Comparison of ENCODE assay signal across 21 cellular contexts in the genomic region with DNA sequence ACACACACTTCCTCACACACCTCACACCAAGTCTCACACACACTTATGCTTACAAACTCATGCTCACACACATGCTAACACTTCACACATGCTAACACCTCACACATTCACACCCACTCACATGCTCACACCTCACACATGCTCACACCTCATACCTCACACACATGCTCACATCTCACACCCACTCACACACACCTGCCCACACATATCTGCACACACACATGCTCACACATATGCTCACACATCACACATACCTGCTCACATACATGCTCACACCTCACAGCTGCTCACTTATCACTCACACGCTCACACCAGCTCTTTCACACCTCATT. TPM values are rescaled to one million over a fixed set of nuclear protein-coding genes. Genes with fewer than 3 reads are reported as not detected.
DNase-seq lines count a peak whose midpoint lies in the region; ATAC-seq, FAIRE-seq and TF ChIP-seq lines count a peak whose summit lies in the region.
"Had no signal": no experiment of that assay in that cellular context is flagged by ENCODE, and none has a peak within 500 bp of the region (broad histone marks: within the 10 kb centered on the region; RNA-seq: fewer than 3 reads in every experiment).

No MANE protein-coding gene starts in this region.

- no peak overlapping the region for H4K8ac ChIP-seq in trophoblast cell (ENCODE audit: low read depth, low read length)

- no peaks in the 10 kb centered on the region for H3K27me3 ChIP-seq in heart right ventricle
- H3K27me3 ChIP-seq in GM12878 (replicated peaks in 1 of 2; ENCODE audit: control insufficient read depth in 2 of 2, insufficient read depth in 2 of 2, low read length in 1 of 2), result no peaks in the 10 kb centered on the region
- peaks cover 1 to 22% of the 10 kb centered on the region in 2 experiments; a peak in 2 of 5 replicates for H3K27me3 ChIP-seq in HepG2 (ENCODE audit: control insufficient read depth in 1 of 2, insufficient read depth in 2 of 2, low read length in 2 of 2)
- no peaks in the 10 kb centered on the region for H3K27me3 ChIP-seq in trophoblast cell (ENCODE audit: insufficient read depth, low read length)

- H3K36me3 ChIP-seq in heart right ventricle (peaks cover 0 to 51% (median 0%) of the 10 kb centered on the region in 9 donors), GM12878 (ENCODE audit: control insufficient read depth in 2 of 2, insufficient read depth in 2 of 2, low read length in 1 of 2) (peaks cover 3% of the 10 kb centered on the region in 2 experiments; a peak in 3 of 4 replicates), HepG2 (replicated peaks in 1 of 2; ENCODE audit: control insufficient read depth in 1 of 2, insufficient read depth in 2 of 2, low read length in 2 of 2) (no peaks in the 10 kb centered on the region), trophoblast cell (ENCODE audit: control insufficient read depth in 1 of 2, insufficient read depth in 2 of 2, low read length in 2 of 2) (no peaks in the 10 kb centered on the region)
- H3K36me3 ChIP-seq: HAP-1 had no signal

- H4K20me1 ChIP-seq in GM12878 (ENCODE audit: control insufficient read depth, insufficient read depth), result no peaks in the 10 kb centered on the region
- no peaks in the 10 kb centered on the region for H4K20me1 ChIP-seq in HepG2 (ENCODE audit: insufficient read depth, low read length)

- POLR2A ChIA-PET in GM12878 (lab: Charles Lee) (no interaction called here), HepG2 (lab: Yijun Ruan, JAX) (no interaction called here)

- ATAC-seq in left ventricle myocardium superior (no peak), heart right ventricle (no peak), GM12878 (no peak), HepG2 (no peak), GM18520 (IDR thresholded peaks at IDR 0.05; ENCODE audit: unreplicated experiment) (no peak), HG02970 (IDR thresholded peaks at IDR 0.05; ENCODE audit: low FRiP score, unreplicated experiment) (no peak)
- ATAC-seq: A549 had no signal

- H3K27ac ChIP-seq in heart right ventricle, result no peak overlapping the region
- H3K27ac ChIP-seq in GM12878 (ENCODE audit: control insufficient read depth, insufficient read depth), result no peak overlapping the region
- no peak overlapping the region for H3K27ac ChIP-seq in HepG2 (ENCODE audit: extremely low read length, insufficient read depth, low read length)
- H3K27ac ChIP-seq in trophoblast cell (ENCODE audit: low read depth, low read length), result no peak overlapping the region
- H3K27ac ChIP-seq: A549 had no signal

- H3K14ac ChIP-seq in trophoblast cell (ENCODE audit: low read length), result no peak overlapping the region

- no peak; the same call in 1 of the 2 replicates for TF ChIP-seq POLR2A in GM12878 (IDR thresholded peaks at IDR 0.05; ENCODE audit: low read depth, low read length)
- no peak for TF ChIP-seq POLR2A in HepG2 (IDR thresholded peaks at IDR 0.05; ENCODE audit: insufficient read depth in 1 of 2, low read depth in 2 of 2, low read length in 2 of 2)

- DNase-seq in left ventricle myocardium superior, result peak; percentile 11
- DNase-seq in heart right ventricle, result no peak
- no peak for DNase-seq in GM12878 (ENCODE audit: low read depth, low spot score)
- no peak for DNase-seq in HepG2 (ENCODE audit: low spot score)
- DNase-seq in trophoblast cell, result no peak
- no peak for DNase-seq in GM10266 (ENCODE audit: extremely low spot score)
- DNase-seq: AML-193; CD4-positive, alpha-beta memory T cell; DMS153; DMS79; GF-D8; Karpas-422; KBM-7 had no signal

- no peak overlapping the region for H2AK5ac ChIP-seq in trophoblast cell (ENCODE audit: low read length)

- H2BK12ac ChIP-seq in trophoblast cell (ENCODE audit: low read length), result no peak overlapping the region

- intact Hi-C loops in left ventricle myocardium superior (cut with micrococcal nuclease), result no loop called here
- intact Hi-C loops in heart right ventricle (cut with DNase I), result loop anchor here (2.0 to 10.0 kb wide), 11 partner anchors 80 to 472 kb away; a partner anchor contains a TSS
- intact Hi-C loops in GM12878 (cut with micrococcal nuclease; ENCODE audit: unreplicated experiment), result no loop called here
- intact Hi-C loops in HepG2 (cut with micrococcal nuclease; ENCODE audit: unreplicated experiment), result loop anchor here (5.0 kb wide), 1 partner anchor 255 kb away; no protein-coding TSS in a partner anchor

- H3K4me2 ChIP-seq in GM12878 (ENCODE audit: control insufficient read depth, insufficient read depth) (no peak overlapping the region), HepG2 (ENCODE audit: low read depth, low read length) (no peak overlapping the region), trophoblast cell (ENCODE audit: low read length) (no peak overlapping the region)
- H3K4me2 ChIP-seq: A549 had no signal

- no peak overlapping the region for H2BK5ac ChIP-seq in trophoblast cell (ENCODE audit: low read depth, low read length, poor library complexity)

- no peaks in the 10 kb centered on the region for H3K9me3 ChIP-seq in heart right ventricle
- no peaks in the 10 kb centered on the region; the same call in 2 of the 3 replicates for H3K9me3 ChIP-seq in GM12878 (replicated peaks; ENCODE audit: control insufficient read depth, insufficient read depth, low read length)
- no peaks in the 10 kb centered on the region for H3K9me3 ChIP-seq in HepG2 (ENCODE audit: low read length)
- peaks cover 22% of the 10 kb centered on the region for H3K9me3 ChIP-seq in trophoblast cell (ENCODE audit: insufficient read depth, low read depth, low read length)
- H3K9me3 ChIP-seq: A549, HAP-1 had no signal

- 98 to 100% methylated on average over 1 of the region's 1 CpG for WGBS in heart right ventricle, 2 donors
- 100% methylated on average over 1 of the region's 1 CpG for WGBS in GM12878 (ENCODE audit: insufficient coverage, insufficient replicate concordance, low lambda C conversion rate, missing lambda C conversion rate)
- 55% methylated on average over 1 of the region's 1 CpG for WGBS in HepG2 (ENCODE audit: low lambda C conversion rate)
- no CpG with 5 or more reads among the region's 1 CpG for WGBS in trophoblast cell (ENCODE audit: extremely low coverage, insufficient coverage, insufficient read length)

- no peak for TF ChIP-seq CTCF in heart right ventricle (IDR thresholded peaks at IDR 0.05)
- TF ChIP-seq CTCF in GM12878 (IDR thresholded peaks at IDR 0.05 in 2 of 3, conservative IDR thresholded peaks at IDR 0.05 in 1 of 3; ENCODE audit: control insufficient read depth in 2 of 3, extremely low read depth in 1 of 3, insufficient read depth in 1 of 3, low read depth in 3 of 3, low read length in 3 of 3), result no peak
- TF ChIP-seq CTCF in HepG2 (CRISPR knock-in tag; IDR thresholded peaks at IDR 0.05), result no peak
- no peak for TF ChIP-seq CTCF in GM10266 (IDR thresholded peaks at IDR 0.05; ENCODE audit: control insufficient read depth, insufficient read depth, low read depth, missing control alignments)

- no peak overlapping the region for H2BK120ac ChIP-seq in trophoblast cell (ENCODE audit: insufficient read depth, low read length, poor library complexity)

- RAD21 ChIA-PET in GM12878 (lab: Charles Lee; ENCODE audit: unreplicated experiment), result no interaction called here

- H2AFZ ChIP-seq in GM12878 (ENCODE audit: control insufficient read depth, low read depth, low read length) (no peak overlapping the region), HepG2 (ENCODE audit: low read length) (no peak overlapping the region), trophoblast cell (ENCODE audit: insufficient read depth, low read length, poor library complexity) (no peak overlapping the region)

- SMC1A ChIA-PET in GM12878 (lab: Charles Lee; ENCODE audit: uncharacterized antibody, unreplicated experiment), result no interaction called here

- BruUV-seq in GM12878 (replicated peaks; lab: Mats Ljungman, UMichigan) (TSS peak; percentile 48), HepG2 (replicated peaks; lab: Mats Ljungman, UMichigan) (no TSS peak)

- no peak overlapping the region for H3K18ac ChIP-seq in trophoblast cell (ENCODE audit: low read length)

- H3K23ac ChIP-seq in trophoblast cell (ENCODE audit: low read length), result peak overlapping the region; percentile 8

- no peak overlapping the region for H4K12ac ChIP-seq in trophoblast cell (ENCODE audit: low read depth, low read length)

- H3K4me3 ChIP-seq in heart right ventricle (no peak overlapping the region), GM12878 (no peak overlapping the region), HepG2 (replicated peaks in 1 of 3; ENCODE audit: insufficient read depth in 1 of 3, low read depth in 2 of 3, low read length in 3 of 3) (no peak overlapping the region), trophoblast cell (ENCODE audit: low read depth, low read length) (peak overlapping the region; percentile 13)
- H3K4me3 ChIP-seq: A549, HAP-1 had no signal

- no peaks in the 10 kb centered on the region for H3K79me1 ChIP-seq in trophoblast cell (ENCODE audit: low read length)

- TF ChIP-seq EP300 in GM12878 (IDR thresholded peaks at IDR 0.05; ENCODE audit: borderline replicate concordance in 1 of 2, control insufficient read depth in 1 of 2, low read depth in 2 of 2, low read length in 2 of 2) (no peak), HepG2 (IDR thresholded peaks at IDR 0.05; ENCODE audit: low read depth in 2 of 2, low read length in 2 of 2) (no peak), HepG2 (CRISPR knock-in tag; IDR thresholded peaks at IDR 0.05; ENCODE audit: borderline replicate concordance) (no peak)

- no peak overlapping the region for H3K4ac ChIP-seq in trophoblast cell (ENCODE audit: low read depth, low read length)

- H3K79me2 ChIP-seq in GM12878 (ENCODE audit: control insufficient read depth, insufficient read depth, low read length), result no peaks in the 10 kb centered on the region; the same call in 1 of the 2 replicates
- no peaks in the 10 kb centered on the region for H3K79me2 ChIP-seq in HepG2 (ENCODE audit: insufficient read depth, low read length)
- H3K79me2 ChIP-seq in trophoblast cell (ENCODE audit: control insufficient read depth, insufficient read depth, low read length, poor library complexity), result no peaks in the 10 kb centered on the region

- no peak for TF ChIP-seq RAD21 in GM12878 (IDR thresholded peaks at IDR 0.05; ENCODE audit: insufficient read depth, low read depth, low read length)
- TF ChIP-seq RAD21 in HepG2 (CRISPR knock-in tag; IDR thresholded peaks at IDR 0.05), result no peak

- H4K91ac ChIP-seq in trophoblast cell (ENCODE audit: low read depth, low read length), result no peak overlapping the region

- CTCF ChIA-PET in GM12878 (lab: Yijun Ruan, JAX) (no interaction called here), HepG2 (lab: Yijun Ruan, JAX; ENCODE audit: low intra/inter-chr PET ratio, low total read pairs) (no interaction called here)

- H3K9ac ChIP-seq in GM12878 (ENCODE audit: control insufficient read depth, insufficient read depth, low read length), result no peak overlapping the region
- no peak overlapping the region for H3K9ac ChIP-seq in HepG2 (ENCODE audit: insufficient read depth, low read depth, low read length)
- H3K9ac ChIP-seq in trophoblast cell (ENCODE audit: low read length), result no peak overlapping the region

- peaks cover 0 to 40% (median 10%) of the 10 kb centered on the region in 9 donors for H3K4me1 ChIP-seq in heart right ventricle
- no peaks in the 10 kb centered on the region for H3K4me1 ChIP-seq in GM12878 (ENCODE audit: control insufficient read depth, insufficient read depth, low read length)
- peaks cover 64% of the 10 kb centered on the region for H3K4me1 ChIP-seq in HepG2 (ENCODE audit: insufficient read depth, low read length)
- H3K4me1 ChIP-seq in trophoblast cell (ENCODE audit: control insufficient read depth in 1 of 2, insufficient read depth in 2 of 2, low read length in 2 of 2), result peaks cover 0 to 6% of the 10 kb centered on the region in 2 experiments
- H3K4me1 ChIP-seq: HAP-1 had no signal

- in situ Hi-C loops in GM12878 (cut with MboI) (no loop called here), HepG2 (cut with HindIII; ENCODE audit: extremely low pct_ligation_motif_present, low pct_unique_long_range_greater_than_20kb) (no loop called here)

- FAIRE-seq in GM12878 (lab: Jason Lieb, UNC) (peak; percentile 18), HepG2 (lab: Jason Lieb, UNC) (no peak)
- FAIRE-seq: A549, GM19239 had no signal

RNA-seq across cellular contexts. Expression of a gene that starts 4.5 kb away (rescaled TPM):
- total RNA-seq in left ventricle myocardium superior (2,596 TPM), heart right ventricle (1,000 to 10,000 TPM; 1,404 to 3,138 (median 2,490) TPM), GM12878 (2014; rRNA removed) (0.05 TPM in 1 of 2 replicates, not detected in the other), GM12878 (2014; rRNA removed; fragmentation: Illumina TruSeq; extraction: Trizol) (not detected in 2 replicates), GM12878 (2021) (not detected in 2 replicates), HepG2 (2016; rRNA removed; fragmentation: Illumina TruSeq; extraction: Trizol) (not detected in 2 replicates)
- polyA plus RNA-seq in heart right ventricle (1,000 to 10,000 TPM in 1 of 2 donors, 100 to 1,000 TPM in 1; 484 to 2,250 TPM), GM12878 (2011; rRNA removed) (0.03 TPM in 1 of 2 replicates, not detected in the other), GM12878 (2014; fragmentation: Illumina TruSeq; extraction: Trizol) (0.03 TPM in 1 of 2 replicates, not detected in the other), GM12878 (2014; fragmentation: Nextera tagmentation; extraction: Ambion mirVana) (not detected), GM12878 (2014; rRNA removed) (0.06 TPM in 1 of 2 replicates, not detected in the other), GM12878 (2016; fragmentation: Nextera tagmentation; extraction: Ambion mirVana) (under 1 TPM in 1 of 2 experiments, not detected in 1; 0.08 TPM), HepG2 (2011; rRNA removed) (0.01 TPM in 1 of 2 replicates, not detected in the other)
- total RNA-seq in GM12878 (2013; cell fraction: nucleolus; rRNA removed), result not detected in 2 replicates
- polyA plus RNA-seq in GM12878 (2011; ENCODE audit: low read depth), result not detected
- 0.05 and 0.06 TPM in 2 replicates for polyA plus RNA-seq in GM12878 (2011; cell fraction: cytosol; rRNA removed)
- polyA plus RNA-seq in GM12878 (2011; cell fraction: nucleus; rRNA removed), result 0.16 and 0.30 TPM in 2 replicates
- 0.04 and 0.08 TPM in 2 replicates for polyA plus RNA-seq in GM12878 (2012)
- 0.05 TPM in 1 of 2 replicates, not detected in the other for polyA minus RNA-seq in GM12878 (2011; rRNA and poly(A)+ RNA removed)
- not detected in 2 replicates for polyA minus RNA-seq in GM12878 (2011; cell fraction: cytosol; rRNA and poly(A)+ RNA removed)
- polyA minus RNA-seq in GM12878 (2011; cell fraction: nucleus; rRNA and poly(A)+ RNA removed), result not detected in 2 replicates
- not detected in 2 replicates for total RNA-seq in HepG2 (2016; cell fraction: cytosol; rRNA removed; fragmentation: Illumina TruSeq; extraction: Trizol; ENCODE audit: low read depth)
- not detected in 2 replicates for total RNA-seq in HepG2 (2016; cell fraction: insoluble cytoplasmic fraction; rRNA removed; fragmentation: Illumina TruSeq; extraction: Trizol)
- not detected in 2 replicates for total RNA-seq in HepG2 (2016; cell fraction: membrane; rRNA removed; fragmentation: Illumina TruSeq; extraction: Trizol)
- total RNA-seq in HepG2 (2016; cell fraction: nucleus; rRNA removed; fragmentation: Illumina TruSeq; extraction: Trizol), result not detected in 2 replicates
- polyA plus RNA-seq in HepG2 (2011; cell fraction: cytosol; rRNA removed), result not detected in 2 replicates
- polyA plus RNA-seq in HepG2 (2011; cell fraction: nucleus; rRNA removed), result not detected in 2 replicates
- polyA plus RNA-seq in HepG2 (2012), result not detected in 2 replicates
- not detected in 2 replicates for polyA plus RNA-seq in HepG2 (2016; cell fraction: cytosol; fragmentation: Illumina TruSeq; extraction: Trizol; ENCODE audit: low read depth)
- polyA plus RNA-seq in HepG2 (2016; cell fraction: insoluble cytoplasmic fraction; fragmentation: Illumina TruSeq; extraction: Trizol; ENCODE audit: low read depth), result not detected in 2 replicates
- polyA plus RNA-seq in HepG2 (2016; cell fraction: membrane; fragmentation: Illumina TruSeq; extraction: Trizol; ENCODE audit: low read depth), result not detected in 2 replicates
- polyA plus RNA-seq in HepG2 (2016; cell fraction: nucleus; fragmentation: Illumina TruSeq; extraction: Trizol; ENCODE audit: insufficient read depth, low read depth), result not detected in 2 replicates
- polyA minus RNA-seq in HepG2 (2011; rRNA and poly(A)+ RNA removed; ENCODE audit: low replicate concordance), result not detected in 2 replicates
- not detected in 2 replicates for polyA minus RNA-seq in HepG2 (2011; cell fraction: cytosol; rRNA and poly(A)+ RNA removed)
- not detected in 2 replicates for polyA minus RNA-seq in HepG2 (2011; cell fraction: nucleus; rRNA and poly(A)+ RNA removed)
- 0.01 TPM in 2 replicates for polyA plus RNA-seq in trophoblast cell (2013)
- total RNA-seq: CD4-positive, alpha-beta memory T cell; H4; HT-29 had no signal
- polyA plus RNA-seq: BJ; CD4-positive, alpha-beta memory T cell had no signal

RNA-seq across cellular contexts. Expression of a gene that starts 21.4 kb away (rescaled TPM):
- 11.2 TPM for total RNA-seq in left ventricle myocardium superior
- total RNA-seq in heart right ventricle, result 10 to 100 TPM in 3 of 10 donors, 1 to 10 TPM in 7; 3.4 to 38.9 (median 6.7) TPM
- polyA plus RNA-seq in heart right ventricle, result 10 to 100 TPM in 1 of 2 donors, 1 to 10 TPM in 1; 6.7 to 10.2 TPM
- total RNA-seq in GM12878 (2013; cell fraction: nucleolus; rRNA removed), result 8.7 and 10.3 TPM in 2 replicates
- total RNA-seq in GM12878 (2014; rRNA removed), result 19.9 and 25.9 TPM in 2 replicates
- total RNA-seq in GM12878 (2014; rRNA removed; fragmentation: Illumina TruSeq; extraction: Trizol), result 5.9 and 6.5 TPM in 2 replicates
- 29.5 and 31.1 TPM in 2 replicates for total RNA-seq in GM12878 (2021)
- polyA plus RNA-seq in GM12878 (2011; ENCODE audit: low read depth), result 7.3 TPM
- 3.6 and 10.2 TPM in 2 replicates for polyA plus RNA-seq in GM12878 (2011; rRNA removed)
- polyA plus RNA-seq in GM12878 (2011; cell fraction: cytosol; rRNA removed), result 13.4 and 15.8 TPM in 2 replicates
- polyA plus RNA-seq in GM12878 (2011; cell fraction: nucleus; rRNA removed), result 13.8 and 20.3 TPM in 2 replicates
- 26.5 and 28.6 TPM in 2 replicates for polyA plus RNA-seq in GM12878 (2012)
- polyA plus RNA-seq in GM12878 (2014; fragmentation: Illumina TruSeq; extraction: Trizol), result 1.3 and 8.8 TPM in 2 replicates
- polyA plus RNA-seq in GM12878 (2014; fragmentation: Nextera tagmentation; extraction: Ambion mirVana), result under 1 TPM; 0.05 to 0.08 TPM
- polyA plus RNA-seq in GM12878 (2014; rRNA removed), result 24.5 and 30.2 TPM in 2 replicates
- polyA plus RNA-seq in GM12878 (2016; fragmentation: Nextera tagmentation; extraction: Ambion mirVana), result 10 to 100 TPM in 1 of 2 experiments, 1 to 10 TPM in 1; 9.2 to 15.0 TPM
- polyA minus RNA-seq in GM12878 (2011; rRNA and poly(A)+ RNA removed), result 9.1 and 16.5 TPM in 2 replicates
- polyA minus RNA-seq in GM12878 (2011; cell fraction: cytosol; rRNA and poly(A)+ RNA removed), result 7.7 and 13.2 TPM in 2 replicates
- 4.6 and 9.6 TPM in 2 replicates for polyA minus RNA-seq in GM12878 (2011; cell fraction: nucleus; rRNA and poly(A)+ RNA removed)
- not detected in 2 replicates for total RNA-seq in HepG2 (2016; rRNA removed; fragmentation: Illumina TruSeq; extraction: Trizol)
- not detected in 2 replicates for total RNA-seq in HepG2 (2016; cell fraction: cytosol; rRNA removed; fragmentation: Illumina TruSeq; extraction: Trizol; ENCODE audit: low read depth)
- not detected in 2 replicates for total RNA-seq in HepG2 (2016; cell fraction: insoluble cytoplasmic fraction; rRNA removed; fragmentation: Illumina TruSeq; extraction: Trizol)
- total RNA-seq in HepG2 (2016; cell fraction: membrane; rRNA removed; fragmentation: Illumina TruSeq; extraction: Trizol), result not detected in 2 replicates
- total RNA-seq in HepG2 (2016; cell fraction: nucleus; rRNA removed; fragmentation: Illumina TruSeq; extraction: Trizol), result not detected in 2 replicates
- polyA plus RNA-seq in HepG2 (2011; rRNA removed), result not detected in 2 replicates
- polyA plus RNA-seq in HepG2 (2011; cell fraction: cytosol; rRNA removed), result not detected in 2 replicates
- polyA plus RNA-seq in HepG2 (2011; cell fraction: nucleus; rRNA removed), result not detected in 2 replicates
- polyA plus RNA-seq in HepG2 (2012), result not detected in 2 replicates
- not detected in 2 replicates for polyA plus RNA-seq in HepG2 (2016; cell fraction: cytosol; fragmentation: Illumina TruSeq; extraction: Trizol; ENCODE audit: low read depth)
- not detected in 2 replicates for polyA plus RNA-seq in HepG2 (2016; cell fraction: insoluble cytoplasmic fraction; fragmentation: Illumina TruSeq; extraction: Trizol; ENCODE audit: low read depth)
- polyA plus RNA-seq in HepG2 (2016; cell fraction: membrane; fragmentation: Illumina TruSeq; extraction: Trizol; ENCODE audit: low read depth), result not detected in 2 replicates
- not detected in 2 replicates for polyA plus RNA-seq in HepG2 (2016; cell fraction: nucleus; fragmentation: Illumina TruSeq; extraction: Trizol; ENCODE audit: insufficient read depth, low read depth)
- polyA minus RNA-seq in HepG2 (2011; rRNA and poly(A)+ RNA removed; ENCODE audit: low replicate concordance), result 0.61 and 0.70 TPM in 2 replicates
- polyA minus RNA-seq in HepG2 (2011; cell fraction: cytosol; rRNA and poly(A)+ RNA removed), result not detected in 2 replicates
- not detected in 2 replicates for polyA minus RNA-seq in HepG2 (2011; cell fraction: nucleus; rRNA and poly(A)+ RNA removed)
- 0.08 TPM in 2 replicates for polyA plus RNA-seq in trophoblast cell (2013)
- total RNA-seq: H4, HT-29 had no signal
- polyA plus RNA-seq: BJ had no signal

RNA-seq across cellular contexts. Expression of a gene that starts 51.4 kb away (rescaled TPM):
- 39.5 TPM for total RNA-seq in left ventricle myocardium superior
- total RNA-seq in heart right ventricle, result 10 to 100 TPM; 31.1 to 54.5 (median 40.8) TPM
- polyA plus RNA-seq in heart right ventricle, result 10 to 100 TPM; 62.3 to 86.4 TPM
- 7.2 and 9.7 TPM in 2 replicates for total RNA-seq in GM12878 (2013; cell fraction: nucleolus; rRNA removed)
- 11.3 and 14.5 TPM in 2 replicates for total RNA-seq in GM12878 (2014; rRNA removed)
- 3.3 and 3.6 TPM in 2 replicates for total RNA-seq in GM12878 (2014; rRNA removed; fragmentation: Illumina TruSeq; extraction: Trizol)
- 14.5 and 15.0 TPM in 2 replicates for total RNA-seq in GM12878 (2021)
- 3.5 TPM for polyA plus RNA-seq in GM12878 (2011; ENCODE audit: low read depth)
- 2.0 and 4.2 TPM in 2 replicates for polyA plus RNA-seq in GM12878 (2011; rRNA removed)
- polyA plus RNA-seq in GM12878 (2011; cell fraction: cytosol; rRNA removed), result 6.3 and 12.0 TPM in 2 replicates
- polyA plus RNA-seq in GM12878 (2011; cell fraction: nucleus; rRNA removed), result 51.1 and 51.6 TPM in 2 replicates
- 11.0 and 11.1 TPM in 2 replicates for polyA plus RNA-seq in GM12878 (2012)
- 2.1 and 3.2 TPM in 2 replicates for polyA plus RNA-seq in GM12878 (2014; fragmentation: Illumina TruSeq; extraction: Trizol)
- under 1 TPM; 0.23 to 0.60 TPM for polyA plus RNA-seq in GM12878 (2014; fragmentation: Nextera tagmentation; extraction: Ambion mirVana)
- 19.8 and 20.4 TPM in 2 replicates for polyA plus RNA-seq in GM12878 (2014; rRNA removed)
- polyA plus RNA-seq in GM12878 (2016; fragmentation: Nextera tagmentation; extraction: Ambion mirVana), result 1 to 10 TPM; 8.4 to 8.9 TPM
- 2.6 and 4.5 TPM in 2 replicates for polyA minus RNA-seq in GM12878 (2011; rRNA and poly(A)+ RNA removed)
- polyA minus RNA-seq in GM12878 (2011; cell fraction: cytosol; rRNA and poly(A)+ RNA removed), result 2.3 and 2.4 TPM in 2 replicates
- polyA minus RNA-seq in GM12878 (2011; cell fraction: nucleus; rRNA and poly(A)+ RNA removed), result 4.6 and 7.7 TPM in 2 replicates
- 7.2 and 15.3 TPM in 2 replicates for total RNA-seq in HepG2 (2016; rRNA removed; fragmentation: Illumina TruSeq; extraction: Trizol)
- 5.8 and 6.7 TPM in 2 replicates for total RNA-seq in HepG2 (2016; cell fraction: cytosol; rRNA removed; fragmentation: Illumina TruSeq; extraction: Trizol; ENCODE audit: low read depth)
- 5.9 and 15.1 TPM in 2 replicates for total RNA-seq in HepG2 (2016; cell fraction: insoluble cytoplasmic fraction; rRNA removed; fragmentation: Illumina TruSeq; extraction: Trizol)
- total RNA-seq in HepG2 (2016; cell fraction: membrane; rRNA removed; fragmentation: Illumina TruSeq; extraction: Trizol), result 12.4 and 12.8 TPM in 2 replicates
- total RNA-seq in HepG2 (2016; cell fraction: nucleus; rRNA removed; fragmentation: Illumina TruSeq; extraction: Trizol), result 13.7 and 15.1 TPM in 2 replicates
- polyA plus RNA-seq in HepG2 (2011; rRNA removed), result 30.5 and 40.7 TPM in 2 replicates
- 23.0 and 34.8 TPM in 2 replicates for polyA plus RNA-seq in HepG2 (2011; cell fraction: cytosol; rRNA removed)
- polyA plus RNA-seq in HepG2 (2011; cell fraction: nucleus; rRNA removed), result 143 and 176 TPM in 2 replicates
- 13.2 and 20.5 TPM in 2 replicates for polyA plus RNA-seq in HepG2 (2012)
- 9.4 and 9.7 TPM in 2 replicates for polyA plus RNA-seq in HepG2 (2016; cell fraction: cytosol; fragmentation: Illumina TruSeq; extraction: Trizol; ENCODE audit: low read depth)
- polyA plus RNA-seq in HepG2 (2016; cell fraction: insoluble cytoplasmic fraction; fragmentation: Illumina TruSeq; extraction: Trizol; ENCODE audit: low read depth), result 6.9 and 7.7 TPM in 2 replicates
- polyA plus RNA-seq in HepG2 (2016; cell fraction: membrane; fragmentation: Illumina TruSeq; extraction: Trizol; ENCODE audit: low read depth), result 11.6 and 15.3 TPM in 2 replicates
- polyA plus RNA-seq in HepG2 (2016; cell fraction: nucleus; fragmentation: Illumina TruSeq; extraction: Trizol; ENCODE audit: insufficient read depth, low read depth), result 31.2 and 34.6 TPM in 2 replicates
- polyA minus RNA-seq in HepG2 (2011; rRNA and poly(A)+ RNA removed; ENCODE audit: low replicate concordance), result 14.8 and 27.8 TPM in 2 replicates
- polyA minus RNA-seq in HepG2 (2011; cell fraction: cytosol; rRNA and poly(A)+ RNA removed), result 8.2 and 8.5 TPM in 2 replicates
- polyA minus RNA-seq in HepG2 (2011; cell fraction: nucleus; rRNA and poly(A)+ RNA removed), result 15.2 and 17.7 TPM in 2 replicates
- polyA plus RNA-seq in trophoblast cell (2013), result 27.5 and 28.6 TPM in 2 replicates

Comparison
In these comparisons a context has a peak if more than half of its experiments do, and no peak if none do; other contexts are left out.
1. intact Hi-C loops: an anchor here in heart right ventricle (2.0 to 10.0 kb wide) and HepG2 (5.0 kb wide); none called in left ventricle myocardium superior and GM12878.
2. RNA of a gene that starts 4.5 kb away (total RNA-seq): 2,596 TPM in left ventricle myocardium superior (single experiment) and 1,404 to 3,138 TPM in heart right ventricle; 0.05 TPM in GM12878 and not detected in HepG2; every median in the first group is over 1,000 times any median in the second.